Comparison of ENCODE assay signal across 30 cellular contexts in the genomic region with DNA sequence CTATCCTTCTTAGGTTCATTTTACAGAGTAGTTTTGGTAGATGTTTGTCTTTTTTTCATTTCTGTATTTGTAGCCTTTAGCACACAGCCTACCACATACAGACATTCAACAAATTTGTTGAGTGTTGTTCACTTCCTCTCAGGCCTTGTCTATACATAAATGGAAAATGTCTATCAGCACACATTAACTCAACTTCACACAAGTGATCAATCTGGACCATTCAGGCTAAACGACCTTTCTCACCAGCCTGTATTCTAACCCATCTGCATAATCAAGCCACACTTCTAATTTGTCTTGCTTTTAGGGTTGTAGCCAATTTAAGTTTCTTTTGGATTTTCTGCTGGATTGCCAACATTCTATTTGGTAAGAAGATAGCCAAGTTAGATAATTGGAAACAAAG.
"Had no signal": no experiment of that assay in that cellular context is flagged by ENCODE, and none has a peak within 500 bp of the region (broad histone marks: within the 10 kb centered on the region; RNA-seq: fewer than 3 reads in every experiment).

No MANE protein-coding gene starts in this region.

- H3K9me3 Mint-ChIP-seq: immature natural killer cell; stimulated activated naive CD8-positive, alpha-beta T cell treated with anti-CD3 and anti-CD28 coated beads, Interleukin-15, Interleukin-2, amounts not matched to agents 100 ng/mL and 50 ng/mL, for 24 hours had no signal

- H3K4me1 Mint-ChIP-seq: immature natural killer cell had no signal

- DNase-seq: hypothalamus; immature natural killer cell; kidney; left colon; left lung; lower lobe of right lung; mammary epithelial cell; mesenchymal stem cell; nucleus accumbens; pancreas; posterior cingulate gyrus; retina; right cardiac atrium; stimulated activated CD4-positive, alpha-beta T cell treated with anti-CD3 and anti-CD28 coated beads, Interleukin-12 subunit alpha, Interleukin-12 subunit beta, amount 100 ng/mL, for 4 hours; stimulated activated CD4-positive, alpha-beta T cell treated with anti-CD3 and anti-CD28 coated beads, Interleukin-15, amount 100 ng/mL, for 24 hours; stimulated activated CD4-positive, alpha-beta T cell treated with anti-CD3 and anti-CD28 coated beads, Interleukin-2, amount 100 ng/mL, for 24 hours; stimulated activated CD4-positive, alpha-beta T cell treated with anti-CD3 and anti-CD28 coated beads, Interleukin-4, amount 100 ng/mL, for 1 hour; stimulated activated naive B cell treated with anti-CD40 and anti-IgM and Interleukin-4, amounts not matched to agents 10 μg/mL and 1 μg/mL and 100 μg/mL, for 72 hours; substantia nigra had no signal

- H3K9me3 ChIP-seq: left lung, lower lobe of right lung, pancreas, prostate gland, tibial nerve, vagina had no signal

- H3K4me3 Mint-ChIP-seq: immature natural killer cell; nephron; neural crest cell; stimulated activated naive B cell treated with anti-CD40 and anti-IgM and Interleukin-4, amounts not matched to agents 10 μg/mL and 1 μg/mL and 100 μg/mL, for 72 hours; stimulated activated naive CD8-positive, alpha-beta T cell treated with anti-CD3 and anti-CD28 coated beads, Interleukin-15, Interleukin-2, amounts not matched to agents 100 ng/mL and 50 ng/mL, for 24 hours; type B pancreatic cell had no signal

- H3K27ac Mint-ChIP-seq: immature natural killer cell; stimulated activated naive B cell treated with anti-CD40 and anti-IgM and Interleukin-4, amounts not matched to agents 10 μg/mL and 1 μg/mL and 100 μg/mL, for 72 hours; type B pancreatic cell had no signal

- H3K36me3 ChIP-seq: left lung, lower lobe of right lung, pancreas, prostate gland, tibial nerve, vagina had no signal

- H3K36me3 Mint-ChIP-seq: immature natural killer cell; naive thymus-derived CD8-positive, alpha-beta T cell; stimulated activated naive B cell treated with anti-CD40 and anti-IgM and Interleukin-4, amounts not matched to agents 10 μg/mL and 1 μg/mL and 100 μg/mL, for 72 hours; type B pancreatic cell had no signal

- H3K27me3 Mint-ChIP-seq: naive thymus-derived CD8-positive, alpha-beta T cell; stimulated activated naive B cell treated with anti-CD40 and anti-IgM and Interleukin-4, amounts not matched to agents 10 μg/mL and 1 μg/mL and 100 μg/mL, for 72 hours; stimulated activated naive CD8-positive, alpha-beta T cell treated with anti-CD3 and anti-CD28 coated beads, Interleukin-15, Interleukin-2, amounts not matched to agents 100 ng/mL and 50 ng/mL, for 24 hours had no signal

- H3K4me3 ChIP-seq: left lung, lower lobe of right lung, pancreas, prostate gland, skin epidermis, tibial nerve, vagina had no signal

- ATAC-seq: left colon, left lung, lower lobe of right lung, pancreas, right cardiac atrium, sciatic nerve had no signal

- H3K27ac ChIP-seq: left lung, lower lobe of right lung, pancreas, prostate gland, skin epidermis, tibial nerve, vagina had no signal

- FAIRE-seq: islet of Langerhans, kidney, pancreas had no signal

- H3K4me1 ChIP-seq: left lung, lower lobe of right lung, pancreas, prostate gland, tibial nerve, vagina had no signal

- H3K27me3 ChIP-seq: left lung, pancreas, tibial nerve, vagina had no signal
